ENCODE assay signal across 20 cellular contexts in genomic region chr10:106973301-106973700, GRCh38.
"Had no signal": no experiment of that assay in that cellular context is flagged by ENCODE, and none has a peak within 500 bp of the region (broad histone marks: within the 10 kb centered on the region; RNA-seq: fewer than 3 reads in every experiment).

No MANE protein-coding gene starts in this region.

- ATAC-seq: activated CD4-positive, alpha-beta T cell treated with anti-CD3 and anti-CD28 coated beads for 36 hours; activated CD8-positive, alpha-beta memory T cell treated with anti-CD3 and anti-CD28 coated beads, Interleukin-2, amount 10 ng/mL, durations not matched to agents 7 days and 5 days; activated CD8-positive, alpha-beta T cell treated with anti-CD3 and anti-CD28 coated beads, Interleukin-2, amount 10 ng/mL, durations not matched to agents 7 days and 5 days; activated naive CD4-positive, alpha-beta T cell treated with anti-CD3 and anti-CD28 coated beads, Interleukin-2, amount 50 U/mL, for 72 hours; activated T-cell treated with anti-CD3 and anti-CD28 coated beads, Interleukin-2, amount 50 U/mL, for 72 hours; left lung; lower lobe of right lung; mucosa of descending colon; natural killer cell treated with Interleukin-12 subunit alpha and Interleukin-12 subunit beta and Interleukin-15 and Interleukin-18, amount 100 ng/mL, for 72 hours had no signal

- H3K4me1 ChIP-seq: left lung, lower lobe of right lung, spleen had no signal

- DNase-seq: activated CD4-positive, alpha-beta T cell treated with anti-CD3 and anti-CD28 coated beads for 36 hours; activated CD4-positive, CD25-positive, alpha-beta regulatory T cell; activated CD8-positive, alpha-beta memory T cell treated with anti-CD3 and anti-CD28 coated beads, Interleukin-2, amount 10 ng/mL, durations not matched to agents 7 days and 5 days; activated CD8-positive, alpha-beta T cell treated with anti-CD3 and anti-CD28 coated beads, Interleukin-2, amount 10 ng/mL, durations not matched to agents 7 days and 5 days; activated naive CD4-positive, alpha-beta T cell; activated T-cell treated with anti-CD3 and anti-CD28 coated beads for 4 hours; activated T-cell treated with anti-CD3 and anti-CD28 coated beads, Interleukin-2, amount 50 U/mL, for 72 hours; dermis blood vessel endothelial cell; effector CD4-positive, alpha-beta T cell; hippocampal formation; left lung; lower lobe of right lung; mesenchymal stem cell; mucosa of descending colon; ovary; spleen; stimulated activated naive CD4-positive, alpha-beta T cell treated with Interleukin-2 at 50 U/mL for 16 hours had no signal

- H3K27ac ChIP-seq: left lung, lower lobe of right lung, ovary, spleen had no signal

- H3K4me3 ChIP-seq: left lung, lower lobe of right lung, mucosa of descending colon, ovary, spleen, tibial nerve had no signal

- H3K9me3 ChIP-seq: left lung, lower lobe of right lung, mucosa of descending colon, ovary, spleen, tibial nerve had no signal

- H3K27me3 ChIP-seq: left lung, ovary, spleen, tibial nerve had no signal

- H3K36me3 ChIP-seq: left lung, lower lobe of right lung, ovary, spleen, tibial nerve had no signal
